ENCODE assay signal across 8 cellular contexts in genomic region chr5:149357370-149358293, GRCh38. TPM values are rescaled to one million over a fixed set of nuclear protein-coding genes. Genes with fewer than 3 reads are reported as not detected.
A peak's percentile ranks its signal among the peaks of the same experiment; 100 is the strongest.
DNase-seq lines count a peak whose midpoint lies in the region; ATAC-seq and TF ChIP-seq lines count a peak whose summit lies in the region.

Gene PCYOX1L, plus strand, starts transcription at chr5:149358046. Its CDS starts 23 bp downstream, at chr5:149358069.

- H3K9me3 ChIP-seq in Loucy (ENCODE audit: insufficient read depth, low read depth, low read length) (no peaks in the 10 kb centered on the region), RWPE2 (ENCODE audit: severe bottlenecking) (no peaks in the 10 kb centered on the region)

- intact Hi-C loops in activated T-helper 2 cell treated with anti-CD3 and anti-CD28 coated beads, Interferon-gamma antibody, Interleukin-2, Interleukin-4, amounts not matched to agents 10 μg/mL and 5 μg/mL and 100 μg/mL, durations not matched to agents 14 hours and 24 hours and 36 hours (cut with micrococcal nuclease), result loop anchor here (1.0 to 5.0 kb wide), 3 partner anchors 12 to 975 kb away; partner anchors contain the start of genes CSNK1A1, FBXO38 and GRPEL2

- peaks cover 43% of the 10 kb centered on the region for H3K36me3 Mint-ChIP-seq in activated T-helper 2 cell treated with anti-CD3 and anti-CD28 coated beads, Interferon-gamma antibody, Interleukin-2, Interleukin-4, amounts not matched to agents 10 μg/mL and 5 μg/mL and 100 μg/mL, durations not matched to agents 14 hours and 24 hours and 36 hours (ENCODE audit: low read depth)
- H3K36me3 Mint-ChIP-seq in natural killer cell treated with Interleukin-12 subunit alpha and Interleukin-12 subunit beta and Interleukin-15 and Interleukin-18, amount 100 ng/mL, for 72 hours, result peaks cover 15% of the 10 kb centered on the region

- H3K4me1 ChIP-seq in Loucy (ENCODE audit: insufficient read depth, low read length, poor library complexity, severe bottlenecking) (peaks cover 43% of the 10 kb centered on the region), RWPE2 (ENCODE audit: insufficient read depth, poor library complexity, severe bottlenecking) (peaks cover 5% of the 10 kb centered on the region)

- no peaks in the 10 kb centered on the region for H3K9me2 ChIP-seq in Loucy (replicated peaks; ENCODE audit: low read depth, low read length)

- H3K27me3 Mint-ChIP-seq in activated T-helper 2 cell treated with anti-CD3 and anti-CD28 coated beads, Interferon-gamma antibody, Interleukin-2, Interleukin-4, amounts not matched to agents 10 μg/mL and 5 μg/mL and 100 μg/mL, durations not matched to agents 14 hours and 24 hours and 36 hours (ENCODE audit: low read depth), result no peaks in the 10 kb centered on the region
- H3K27me3 Mint-ChIP-seq in natural killer cell treated with Interleukin-12 subunit alpha and Interleukin-12 subunit beta and Interleukin-15 and Interleukin-18, amount 100 ng/mL, for 72 hours, result no peaks in the 10 kb centered on the region

- H3K9ac ChIP-seq in Loucy (ENCODE audit: low read depth, low read length, poor library complexity, severe bottlenecking), result peak within 1 kb of the TSS; percentile 89

- H3K4me1 Mint-ChIP-seq in activated T-helper 2 cell treated with anti-CD3 and anti-CD28 coated beads, Interferon-gamma antibody, Interleukin-2, Interleukin-4, amounts not matched to agents 10 μg/mL and 5 μg/mL and 100 μg/mL, durations not matched to agents 14 hours and 24 hours and 36 hours (ENCODE audit: low read depth), result peaks cover 63% of the 10 kb centered on the region
- peaks cover 35 to 36% of the 10 kb centered on the region in 2 donors for H3K4me1 Mint-ChIP-seq in natural killer cell treated with Interleukin-12 subunit alpha and Interleukin-12 subunit beta and Interleukin-15 and Interleukin-18, amount 100 ng/mL, for 72 hours (ENCODE audit: low read depth in 2 of 2)

- no peak within 1 kb of the TSS for H3K27ac ChIP-seq in RWPE2 (ENCODE audit: poor library complexity, severe bottlenecking)

- H3K4me3 Mint-ChIP-seq in activated T-helper 2 cell treated with anti-CD3 and anti-CD28 coated beads, Interferon-gamma antibody, Interleukin-2, Interleukin-4, amounts not matched to agents 10 μg/mL and 5 μg/mL and 100 μg/mL, durations not matched to agents 14 hours and 24 hours and 36 hours (ENCODE audit: low read depth), result peak within 1 kb of the TSS; percentile 94
- peak within 1 kb of the TSS; percentile 93 for H3K4me3 Mint-ChIP-seq in natural killer cell treated with Interleukin-12 subunit alpha and Interleukin-12 subunit beta and Interleukin-15 and Interleukin-18, amount 100 ng/mL, for 72 hours

- peak within 1 kb of the TSS; percentile 68 for H3K4me3 ChIP-seq in H7 (ENCODE audit: insufficient read depth, low read depth, low read length)
- peak within 1 kb of the TSS; percentile 90 for H3K4me3 ChIP-seq in Loucy (ENCODE audit: low read length, poor library complexity, severe bottlenecking)
- H3K4me3 ChIP-seq in RWPE2 (ENCODE audit: severe bottlenecking), result peak within 1 kb of the TSS; percentile 77
- H3K4me3 ChIP-seq in fibroblast of the aortic adventitia (ENCODE audit: low read depth, low read length), result peak within 1 kb of the TSS; percentile 83

- H2AFZ ChIP-seq in Loucy (ENCODE audit: low read length), result peak within 1 kb of the TSS; percentile 90

- peaks cover 49% of the 10 kb centered on the region for H3K79me2 ChIP-seq in Loucy (ENCODE audit: insufficient read depth, low read length)

- H3K36me3 ChIP-seq in H7 (replicated peaks; ENCODE audit: control insufficient read depth, insufficient read depth, low read length) (peaks cover 3% of the 10 kb centered on the region), Loucy (ENCODE audit: insufficient read depth, low read length) (peaks cover 16% of the 10 kb centered on the region), RWPE2 (ENCODE audit: low read depth) (peaks cover 25% of the 10 kb centered on the region)

- H3K9me3 Mint-ChIP-seq in activated T-helper 2 cell treated with anti-CD3 and anti-CD28 coated beads, Interferon-gamma antibody, Interleukin-2, Interleukin-4, amounts not matched to agents 10 μg/mL and 5 μg/mL and 100 μg/mL, durations not matched to agents 14 hours and 24 hours and 36 hours, result no peaks in the 10 kb centered on the region
- no peaks in the 10 kb centered on the region for H3K9me3 Mint-ChIP-seq in natural killer cell treated with Interleukin-12 subunit alpha and Interleukin-12 subunit beta and Interleukin-15 and Interleukin-18, amount 100 ng/mL, for 72 hours

- peaks cover 16% of the 10 kb centered on the region for H4K20me1 ChIP-seq in Loucy (ENCODE audit: insufficient read depth, low read length, poor library complexity, severe bottlenecking)

- peak within 1 kb of the TSS; percentile 89 for H3K4me2 ChIP-seq in Loucy (ENCODE audit: low read depth, low read length, poor library complexity, severe bottlenecking)

- DNase-seq in ELR (ENCODE audit: low read depth), result peak; percentile 98
- peak; percentile 98 for DNase-seq in H7
- peak; percentile 100 for DNase-seq in RWPE2 (ENCODE audit: low spot score)
- peak; percentile 97 for DNase-seq in activated T-helper 2 cell treated with anti-CD3 and anti-CD28 coated beads, Interferon-gamma antibody, Interleukin-2, Interleukin-4, amounts not matched to agents 10 μg/mL and 5 μg/mL and 100 μg/mL, durations not matched to agents 14 hours and 24 hours and 36 hours (ENCODE audit: low spot score)
- peak; percentile 91 for DNase-seq in fibroblast of the aortic adventitia (ENCODE audit: low read depth)
- peak; percentile 98 for DNase-seq in natural killer cell treated with Interleukin-12 subunit alpha and Interleukin-12 subunit beta and Interleukin-15 and Interleukin-18, amount 100 ng/mL, for 72 hours (ENCODE audit: low spot score)
- DNase-seq in stimulated activated naive CD4-positive, alpha-beta T cell treated with Interleukin-2 at 50 U/mL for 16 hours (lab: John Stamatoyannopoulos, UW), result peak; percentile 97

- H3K27ac Mint-ChIP-seq in activated T-helper 2 cell treated with anti-CD3 and anti-CD28 coated beads, Interferon-gamma antibody, Interleukin-2, Interleukin-4, amounts not matched to agents 10 μg/mL and 5 μg/mL and 100 μg/mL, durations not matched to agents 14 hours and 24 hours and 36 hours, result peak within 1 kb of the TSS; percentile 81
- H3K27ac Mint-ChIP-seq in natural killer cell treated with Interleukin-12 subunit alpha and Interleukin-12 subunit beta and Interleukin-15 and Interleukin-18, amount 100 ng/mL, for 72 hours, result peak within 1 kb of the TSS; percentile 72 to 84

- peaks cover 4% of the 10 kb centered on the region; the same call in 1 of the 2 replicates for H3F3A ChIP-seq in Loucy (ENCODE audit: low read depth)

- TF ChIP-seq CTCF in Loucy (conservative IDR thresholded peaks at IDR 0.05; ENCODE audit: low read length) (no peak), RWPE2 (IDR thresholded peaks at IDR 0.05; ENCODE audit: poor library complexity, severe bottlenecking) (no peak), fibroblast of the aortic adventitia (IDR thresholded peaks at IDR 0.05; ENCODE audit: insufficient read depth, low read length) (no peak)

- peak; percentile 99 for ATAC-seq in RWPE2 (ENCODE audit: low read depth)
- peak; percentile 100 for ATAC-seq in natural killer cell treated with Interleukin-12 subunit alpha and Interleukin-12 subunit beta and Interleukin-15 and Interleukin-18, amount 100 ng/mL, for 72 hours

- H3K27me3 ChIP-seq in H7 (ENCODE audit: control insufficient read depth, insufficient read depth, low read length), result peaks cover 8% of the 10 kb centered on the region; the same call in 1 of the 2 replicates
- H3K27me3 ChIP-seq in Loucy (ENCODE audit: insufficient read depth, low read length, poor library complexity, severe bottlenecking), result no peaks in the 10 kb centered on the region
- H3K27me3 ChIP-seq in RWPE2 (ENCODE audit: insufficient read depth, poor library complexity, severe bottlenecking), result no peaks in the 10 kb centered on the region

RNA-seq across cellular contexts. Expression of gene PCYOX1L, which starts in this region (rescaled TPM):
- 6.5 and 9.4 TPM in 2 replicates for total RNA-seq in H7 (2014; rRNA removed; shearing (Covaris generic))
- 16.6 and 17.8 TPM in 2 replicates for total RNA-seq in activated T-helper 2 cell treated with anti-CD3 and anti-CD28 coated beads, Interferon-gamma antibody, Interleukin-2, Interleukin-4, amounts not matched to agents 10 μg/mL and 5 μg/mL and 100 μg/mL, durations not matched to agents 14 hours and 24 hours and 36 hours
- 6.3 and 6.4 TPM in 2 replicates for total RNA-seq in fibroblast of the aortic adventitia (ENCODE audit: low replicate concordance)
- total RNA-seq in natural killer cell treated with Interleukin-12 subunit alpha and Interleukin-12 subunit beta and Interleukin-15 and Interleukin-18, amount 100 ng/mL, for 72 hours, result 10 to 100 TPM; 13.1 to 31.6 TPM
